ENCODE assay signal across 8 cellular contexts in the genomic region with DNA sequence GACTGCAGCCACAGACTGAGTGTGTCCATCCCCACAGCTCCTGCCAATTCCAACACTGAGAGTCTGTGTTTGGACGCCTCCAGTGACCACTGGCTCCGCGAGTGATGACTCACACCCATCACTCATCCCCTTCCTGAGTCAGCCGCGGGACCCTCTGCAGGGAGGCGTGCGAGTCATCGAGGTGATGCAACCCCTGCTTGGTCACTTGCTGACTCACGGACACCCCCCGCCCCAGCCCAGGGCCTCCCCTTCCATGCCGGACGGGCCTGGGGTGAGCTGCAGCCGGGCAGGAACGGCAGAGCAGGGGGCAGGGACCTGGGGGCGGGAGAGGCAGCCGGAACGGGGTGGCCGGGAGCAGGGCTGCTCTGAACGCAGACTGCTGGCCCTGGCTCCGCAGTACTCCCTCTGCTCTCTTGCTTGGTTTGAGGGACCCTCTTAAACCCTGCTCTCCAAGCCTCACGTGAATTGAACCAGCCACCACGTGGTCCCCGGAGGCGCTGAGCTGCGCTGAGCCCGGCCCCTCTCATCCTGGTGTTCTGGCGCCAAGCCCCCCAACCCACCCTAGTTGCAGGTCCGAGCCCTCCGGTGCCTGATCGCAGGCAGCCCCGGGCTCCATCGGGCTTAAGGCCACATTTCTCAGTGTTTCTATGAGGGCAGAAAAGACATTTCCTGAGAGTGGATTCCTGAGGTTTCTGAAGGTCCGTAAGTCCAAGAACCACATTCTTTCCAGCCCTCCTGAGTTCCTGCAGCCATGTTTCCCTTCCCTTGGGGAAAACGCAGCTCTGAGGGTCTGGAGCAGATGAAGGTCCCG. TPM values are rescaled to one million over a fixed set of nuclear protein-coding genes. Genes with fewer than 3 reads are reported as not detected.
A peak's percentile ranks its signal among the peaks of the same experiment; 100 is the strongest.
DNase-seq lines count a peak whose midpoint lies in the region; ATAC-seq and TF ChIP-seq lines count a peak whose summit lies in the region.

No MANE protein-coding gene starts in this region.

- CTCF ChIA-PET in HEK293T (lab: Yijun Ruan, JAX), result no interaction called here

- H3K4me1 Mint-ChIP-seq in glutamatergic neuron (ENCODE audit: low read depth, unreplicated experiment), result no peaks in the 10 kb centered on the region

- TF ChIP-seq CTCF in glutamatergic neuron (IDR thresholded peaks at IDR 0.05; ENCODE audit: partially characterized antibody, unreplicated experiment), result no peak

- H3K9me3 Mint-ChIP-seq in glutamatergic neuron (ENCODE audit: unreplicated experiment), result peaks cover 5% of the 10 kb centered on the region

- H3K27me3 Mint-ChIP-seq in glutamatergic neuron (ENCODE audit: unreplicated experiment), result peaks cover 13% of the 10 kb centered on the region

- no peak for ATAC-seq in HG02610 (IDR thresholded peaks at IDR 0.05; ENCODE audit: unreplicated experiment)

- POLR2A ChIA-PET in HEK293T (lab: Yijun Ruan, JAX), result interaction anchor here (1.0 kb wide), 1 partner anchor 9 kb away, joined by 3 read pairs; no protein-coding TSS in a partner anchor

- DNase-seq in 8988T (peak; percentile 83), HEK293T (ENCODE audit: extremely low spot score) (no peak), glutamatergic neuron (peak; percentile 70), posterior vena cava (ENCODE audit: low spot score) (peak; percentile 98), GM19240 (ENCODE audit: insufficient read length, low spot score) (no peak), SHP77 treated with DMSO at 0.1 percent for 48 hours (lab: John Stamatoyannopoulos, UW) (no peak)
- peak; percentile 74 for DNase-seq in activated CD8-positive, alpha-beta memory T cell treated with anti-CD3 and anti-CD28 coated beads, Interleukin-2, amount 50 U/mL, for 48 hours

- intact Hi-C loops in posterior vena cava (cut with DNase I), result no loop called here

- peak overlapping the region; percentile 48 for H3K27ac Mint-ChIP-seq in glutamatergic neuron (ENCODE audit: unreplicated experiment)

- H3K4me3 Mint-ChIP-seq in glutamatergic neuron (ENCODE audit: unreplicated experiment), result no peak overlapping the region

- H3K36me3 Mint-ChIP-seq in glutamatergic neuron (ENCODE audit: unreplicated experiment), result no peaks in the 10 kb centered on the region

TF ChIP-seq in HEK293T, 16 proteins besides CTCF, POLR2A, EP300 and RAD21:
- TF ChIP-seq, protein P1, sequence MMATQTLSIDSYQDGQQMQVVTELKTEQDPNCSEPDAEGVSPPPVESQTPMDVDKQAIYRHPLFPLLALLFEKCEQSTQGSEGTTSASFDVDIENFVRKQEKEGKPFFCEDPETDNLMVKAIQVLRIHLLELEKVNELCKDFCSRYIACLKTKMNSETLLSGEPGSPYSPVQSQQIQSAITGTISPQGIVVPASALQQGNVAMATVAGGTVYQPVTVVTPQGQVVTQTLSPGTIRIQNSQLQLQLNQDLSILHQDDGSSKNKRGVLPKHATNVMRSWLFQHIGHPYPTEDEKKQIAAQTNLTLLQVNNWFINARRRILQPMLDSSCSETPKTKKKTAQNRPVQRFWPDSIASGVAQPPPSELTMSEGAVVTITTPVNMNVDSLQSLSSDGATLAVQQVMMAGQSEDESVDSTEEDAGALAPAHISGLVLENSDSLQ (IDR thresholded peaks at IDR 0.05), result peak; percentile 85
- TF ChIP-seq CTBP1 (IDR thresholded peaks at IDR 0.05; ENCODE audit: borderline replicate concordance), result no peak
TF ChIP-seq in HEK293T: peak in this region for 1.

RNA-seq across cellular contexts. Expression of a gene that starts 32.4 kb away (rescaled TPM):
- 20.9 TPM for total RNA-seq in glutamatergic neuron (ENCODE audit: unreplicated experiment)
- total RNA-seq in posterior vena cava, result 10 to 100 TPM; 16.2 to 20.7 TPM

RNA-seq across cellular contexts. Expression of a gene that starts 50.7 kb away (rescaled TPM):
- total RNA-seq in glutamatergic neuron (ENCODE audit: unreplicated experiment) (0.54 TPM), posterior vena cava (under 1 TPM in 1 of 2 donors, not detected in 1; 0.14 TPM)

RNA-seq across cellular contexts. Expression of a gene that starts 57.0 kb away (rescaled TPM):
- 20.3 TPM for total RNA-seq in glutamatergic neuron (ENCODE audit: unreplicated experiment)
- 10 to 100 TPM; 19.0 to 29.0 TPM for total RNA-seq in posterior vena cava

Comparison
In these comparisons a context has a peak if more than half of its experiments do, and no peak if none do; other contexts are left out.
1. DNase-seq: peak in 8988T (single experiment), activated CD8-positive, alpha-beta memory T cell treated with anti-CD3 and anti-CD28 coated beads, Interleukin-2, amount 50 U/mL, for 48 hours (single experiment), glutamatergic neuron (single experiment) and posterior vena cava (single experiment); none in HEK293T (single experiment), GM19240 (single experiment) and SHP77 treated with DMSO at 0.1 percent for 48 hours (single experiment).